In genomic region chr6:89287351-89288028, GRCh38 we compare ENCODE assay signal across 16 cellular contexts. TPM values are rescaled to one million over a fixed set of nuclear protein-coding genes. Genes with fewer than 3 reads are reported as not detected.
DNase-seq lines count a peak whose midpoint lies in the region; ATAC-seq and TF ChIP-seq lines count a peak whose summit lies in the region.
"Had no signal": no experiment of that assay in that cellular context is flagged by ENCODE, and none has a peak within 500 bp of the region (broad histone marks: within the 10 kb centered on the region; RNA-seq: fewer than 3 reads in every experiment).

No MANE protein-coding gene starts in this region.

- H3K4me3 Mint-ChIP-seq in stimulated activated memory B cell treated with anti-CD40 and anti-IgM and Interleukin-4, amounts not matched to agents 10 μg/mL and 1 μg/mL and 100 μg/mL, for 72 hours = no peak overlapping the region

- no peak for TF ChIP-seq CTCF in foreskin keratinocyte (conservative IDR thresholded peaks at IDR 0.05)

- H3K9me3 Mint-ChIP-seq in stimulated activated memory B cell treated with anti-CD40 and anti-IgM and Interleukin-4, amounts not matched to agents 10 μg/mL and 1 μg/mL and 100 μg/mL, for 72 hours = peaks cover 8% of the 10 kb centered on the region

- no peaks in the 10 kb centered on the region for H3K36me3 Mint-ChIP-seq in stimulated activated memory B cell treated with anti-CD40 and anti-IgM and Interleukin-4, amounts not matched to agents 10 μg/mL and 1 μg/mL and 100 μg/mL, for 72 hours

- H3K9me3 ChIP-seq in right cardiac atrium (ENCODE audit: control insufficient read depth, low read length) = no peaks in the 10 kb centered on the region

- H3K27ac Mint-ChIP-seq in stimulated activated memory B cell treated with anti-CD40 and anti-IgM and Interleukin-4, amounts not matched to agents 10 μg/mL and 1 μg/mL and 100 μg/mL, for 72 hours = no peak overlapping the region

- peak; percentile 44 for DNase-seq in activated CD8-positive, alpha-beta memory T cell treated with anti-CD3 and anti-CD28 coated beads for 24 hours
- DNase-seq in activated CD8-positive, alpha-beta memory T cell treated with anti-CD3 and anti-CD28 coated beads, Interleukin-2, amount 50 U/mL, for 48 hours = no peak
- peak; percentile 8 for DNase-seq in MV-4-11 (lab: John Stamatoyannopoulos, UW)
- no peak for DNase-seq in foreskin keratinocyte
- no peak for DNase-seq in right cardiac atrium
- DNase-seq: C1 segment of cervical spinal cord, DMS79 treated with DMSO at 0.1 percent for 48 hours, GOT3, KBM-7, NCI-H1092, NCI-H146, NCI-H2081, NCI-H510A, SHP77 had no signal

- intact Hi-C loops in right cardiac atrium (cut with DNase I) = no loop called here

- WGBS in right cardiac atrium = 91% methylated on average over 9 of the region's 9 CpGs

- peak; percentile 39 for ATAC-seq in foreskin keratinocyte
- ATAC-seq in stimulated activated memory B cell treated with anti-CD40 and anti-IgM and Interleukin-4, amounts not matched to agents 10 μg/mL and 1 μg/mL and 100 μg/mL, for 72 hours = peak; percentile 27
- ATAC-seq in right cardiac atrium = no peak
- ATAC-seq in GM18520 (IDR thresholded peaks at IDR 0.05; ENCODE audit: unreplicated experiment) = no peak

- H3K27ac ChIP-seq in foreskin keratinocyte = no peak overlapping the region
- H3K27ac ChIP-seq in right cardiac atrium (ENCODE audit: low read length) = no peak overlapping the region

- H3K4me3 ChIP-seq in right cardiac atrium (ENCODE audit: low read length) = no peak overlapping the region

- H3K4me1 ChIP-seq in foreskin keratinocyte (no peaks in the 10 kb centered on the region), right cardiac atrium (ENCODE audit: control insufficient read depth, insufficient read depth, low read length) (no peaks in the 10 kb centered on the region)

- H3K27me3 Mint-ChIP-seq in stimulated activated memory B cell treated with anti-CD40 and anti-IgM and Interleukin-4, amounts not matched to agents 10 μg/mL and 1 μg/mL and 100 μg/mL, for 72 hours = no peaks in the 10 kb centered on the region

- H3K4me1 Mint-ChIP-seq in stimulated activated memory B cell treated with anti-CD40 and anti-IgM and Interleukin-4, amounts not matched to agents 10 μg/mL and 1 μg/mL and 100 μg/mL, for 72 hours = no peaks in the 10 kb centered on the region

- H3K27me3 ChIP-seq in foreskin keratinocyte = peaks cover 70% of the 10 kb centered on the region
- no peaks in the 10 kb centered on the region for H3K27me3 ChIP-seq in right cardiac atrium (ENCODE audit: control insufficient read depth, insufficient read depth)

RNA-seq across cellular contexts. Expression of gene GABRR2, which starts 27.6 kb away (rescaled TPM):
- total RNA-seq in foreskin keratinocyte (not detected in 2 replicates), right cardiac atrium (under 1 TPM; 0.26 to 0.81 (median 0.38) TPM)
- polyA plus RNA-seq in foreskin keratinocyte (not detected in 2 replicates), right cardiac atrium (0.38 TPM)

Comparison
In these comparisons a context has a peak if more than half of its experiments do, and no peak if none do; other contexts are left out.
1. DNase-seq: peak in activated CD8-positive, alpha-beta memory T cell treated with anti-CD3 and anti-CD28 coated beads for 24 hours (single experiment) and MV-4-11 (single experiment); none in activated CD8-positive, alpha-beta memory T cell treated with anti-CD3 and anti-CD28 coated beads, Interleukin-2, amount 50 U/mL, for 48 hours (single experiment), foreskin keratinocyte (0 of 2) and right cardiac atrium (0 of 3).
2. ATAC-seq: peak in foreskin keratinocyte (single experiment) and stimulated activated memory B cell treated with anti-CD40 and anti-IgM and Interleukin-4, amounts not matched to agents 10 μg/mL and 1 μg/mL and 100 μg/mL, for 72 hours (single experiment); none in right cardiac atrium (0 of 2) and GM18520 (single experiment).